In the genomic region with DNA sequence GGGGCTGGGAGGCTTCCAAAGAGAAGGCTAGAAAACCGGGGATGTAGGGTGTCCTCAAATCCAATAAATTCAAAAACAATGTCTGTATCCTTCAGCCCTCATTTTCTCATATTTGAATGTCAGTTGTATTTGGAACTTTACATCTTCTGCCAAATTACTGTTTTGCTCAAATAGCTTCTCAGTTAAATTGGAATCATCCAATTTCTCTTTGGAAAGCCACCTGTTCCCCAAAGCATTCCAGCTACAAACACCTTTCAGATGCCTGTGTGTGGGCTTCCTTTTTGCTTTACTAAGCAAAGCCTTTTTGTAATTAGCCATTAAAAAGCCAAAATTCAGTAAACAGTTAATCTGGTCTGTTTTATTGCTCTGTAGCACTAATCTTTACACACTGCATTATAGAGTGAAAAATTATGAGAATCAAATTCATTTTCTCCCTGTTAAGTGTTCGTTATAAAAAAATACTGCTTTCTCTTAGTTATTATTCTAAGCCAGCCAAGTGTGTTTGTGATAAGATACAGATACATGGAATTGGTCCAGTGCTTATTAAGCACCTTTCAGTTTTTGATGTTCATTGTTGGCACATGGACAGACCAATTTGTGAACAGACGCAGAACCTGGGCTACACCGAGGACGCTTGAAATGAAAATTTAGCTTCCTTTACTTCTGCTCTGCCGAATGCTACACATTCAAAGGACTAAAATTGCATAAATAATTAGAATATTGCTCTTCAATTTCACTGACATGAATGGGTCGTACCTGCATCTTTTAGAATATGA, we compare ENCODE assay signal across 20 cellular contexts.
DNase-seq lines count a peak whose midpoint lies in the region; ATAC-seq and TF ChIP-seq lines count a peak whose summit lies in the region.
"Had no signal": no experiment of that assay in that cellular context is flagged by ENCODE, and none has a peak within 500 bp of the region (broad histone marks: within the 10 kb centered on the region; RNA-seq: fewer than 3 reads in every experiment).

No MANE protein-coding gene starts in this region.

- H3K4me3 ChIP-seq in thymus (ENCODE audit: low read length) (no peak overlapping the region), GM23338 (no peak overlapping the region)
- H3K4me3 ChIP-seq: SK-N-MC, testis, vagina had no signal

- H3K27me3 ChIP-seq in thymus (ENCODE audit: control insufficient read depth, insufficient read depth) (no peaks in the 10 kb centered on the region), GM23338 (ENCODE audit: insufficient read depth) (no peaks in the 10 kb centered on the region)
- H3K27me3 ChIP-seq: testis, vagina had no signal

- no peaks in the 10 kb centered on the region for H3K79me2 ChIP-seq in GM23338 (replicated peaks; ENCODE audit: insufficient read depth)

- no peak overlapping the region for H3K4me2 ChIP-seq in GM23338

- H3K4me1 ChIP-seq in thymus (ENCODE audit: control insufficient read depth, insufficient read depth, low read length), result peaks cover 35% of the 10 kb centered on the region
- no peaks in the 10 kb centered on the region for H3K4me1 ChIP-seq in GM23338 (ENCODE audit: insufficient read depth)
- H3K4me1 ChIP-seq: testis had no signal

- CTCF ChIA-PET in activated naive CD4-positive, alpha-beta T cell treated with anti-CD3 and anti-CD28 coated beads for 36 hours (lab: Charles Lee), result interaction anchor here (0.6 to 2.6 kb wide), 11 partner anchors 9 to 375 kb away, joined by 3 to 23 read pairs (median 4); no protein-coding TSS in a partner anchor

- no peaks in the 10 kb centered on the region for H3K27me3 Mint-ChIP-seq in activated naive CD4-positive, alpha-beta T cell treated with anti-CD3 and anti-CD28 coated beads for 36 hours (ENCODE audit: low read depth)
- no peaks in the 10 kb centered on the region for H3K27me3 Mint-ChIP-seq in activated T-helper 17 cell treated with anti-CD3 and anti-CD28 coated beads, Interleukin-2, amount 50 U/mL, for 72 hours
- peaks cover 0 to 2% of the 10 kb centered on the region in 2 donors for H3K27me3 Mint-ChIP-seq in natural killer cell treated with Interleukin-12 subunit alpha and Interleukin-12 subunit beta and Interleukin-15 and Interleukin-18, amount 100 ng/mL, for 72 hours
- H3K27me3 Mint-ChIP-seq in GM23338 (ENCODE audit: insufficient read depth, low read depth, poor library complexity), result peaks cover under 1% of the 10 kb centered on the region

- ATAC-seq in activated T-helper 17 cell treated with anti-CD3 and anti-CD28 coated beads, Interleukin-2, amount 50 U/mL, for 72 hours (replicated peaks), result no peak
- no peak for ATAC-seq in natural killer cell treated with Interleukin-12 subunit alpha and Interleukin-12 subunit beta and Interleukin-15 and Interleukin-18, amount 100 ng/mL, for 72 hours
- ATAC-seq in GM23338, result no peak
- ATAC-seq: left cardiac atrium had no signal

- no peak overlapping the region for H3K27ac Mint-ChIP-seq in activated naive CD4-positive, alpha-beta T cell treated with anti-CD3 and anti-CD28 coated beads for 36 hours
- H3K27ac Mint-ChIP-seq in activated T-helper 17 cell treated with anti-CD3 and anti-CD28 coated beads, Interleukin-2, amount 50 U/mL, for 72 hours, result peak overlapping the region; percentile 23
- no peak overlapping the region for H3K27ac Mint-ChIP-seq in natural killer cell treated with Interleukin-12 subunit alpha and Interleukin-12 subunit beta and Interleukin-15 and Interleukin-18, amount 100 ng/mL, for 72 hours
- no peak overlapping the region for H3K27ac Mint-ChIP-seq in GM23338

- peak overlapping the region; percentile 20 for H3K4me3 Mint-ChIP-seq in activated naive CD4-positive, alpha-beta T cell treated with anti-CD3 and anti-CD28 coated beads for 36 hours
- H3K4me3 Mint-ChIP-seq in activated T-helper 17 cell treated with anti-CD3 and anti-CD28 coated beads, Interleukin-2, amount 50 U/mL, for 72 hours, result peak overlapping the region; percentile 51
- H3K4me3 Mint-ChIP-seq in natural killer cell treated with Interleukin-12 subunit alpha and Interleukin-12 subunit beta and Interleukin-15 and Interleukin-18, amount 100 ng/mL, for 72 hours, result no peak overlapping the region
- H3K4me3 Mint-ChIP-seq in GM23338, result no peak overlapping the region

- H3K4me1 Mint-ChIP-seq in activated naive CD4-positive, alpha-beta T cell treated with anti-CD3 and anti-CD28 coated beads for 36 hours (ENCODE audit: low read depth), result peaks cover 17% of the 10 kb centered on the region
- peaks cover 5% of the 10 kb centered on the region for H3K4me1 Mint-ChIP-seq in activated T-helper 17 cell treated with anti-CD3 and anti-CD28 coated beads, Interleukin-2, amount 50 U/mL, for 72 hours
- peaks cover 1 to 2% of the 10 kb centered on the region in 2 donors for H3K4me1 Mint-ChIP-seq in natural killer cell treated with Interleukin-12 subunit alpha and Interleukin-12 subunit beta and Interleukin-15 and Interleukin-18, amount 100 ng/mL, for 72 hours (ENCODE audit: low read depth in 2 of 2)
- H3K4me1 Mint-ChIP-seq in GM23338, result no peaks in the 10 kb centered on the region

- H2AFZ ChIP-seq in GM23338, result no peak overlapping the region

- H3K9me3 ChIP-seq in thymus (ENCODE audit: control insufficient read depth), result no peaks in the 10 kb centered on the region
- H3K9me3 ChIP-seq: testis, vagina had no signal

- H3K36me3 ChIP-seq in thymus (ENCODE audit: control insufficient read depth, insufficient read depth) (no peaks in the 10 kb centered on the region), GM23338 (ENCODE audit: insufficient read depth) (no peaks in the 10 kb centered on the region)
- H3K36me3 ChIP-seq: vagina had no signal

- H3K9me3 Mint-ChIP-seq in activated naive CD4-positive, alpha-beta T cell treated with anti-CD3 and anti-CD28 coated beads for 36 hours, result no peaks in the 10 kb centered on the region
- no peaks in the 10 kb centered on the region for H3K9me3 Mint-ChIP-seq in activated T-helper 17 cell treated with anti-CD3 and anti-CD28 coated beads, Interleukin-2, amount 50 U/mL, for 72 hours
- H3K9me3 Mint-ChIP-seq in natural killer cell treated with Interleukin-12 subunit alpha and Interleukin-12 subunit beta and Interleukin-15 and Interleukin-18, amount 100 ng/mL, for 72 hours, result no peaks in the 10 kb centered on the region
- no peaks in the 10 kb centered on the region; the same call in 2 of the 3 replicates for H3K9me3 Mint-ChIP-seq in GM23338

- no peaks in the 10 kb centered on the region for H3F3A ChIP-seq in GM23338 (replicated peaks; ENCODE audit: low read depth)

- no peaks in the 10 kb centered on the region for H3K36me3 Mint-ChIP-seq in activated naive CD4-positive, alpha-beta T cell treated with anti-CD3 and anti-CD28 coated beads for 36 hours (ENCODE audit: low read depth)
- H3K36me3 Mint-ChIP-seq in activated T-helper 17 cell treated with anti-CD3 and anti-CD28 coated beads, Interleukin-2, amount 50 U/mL, for 72 hours (ENCODE audit: low read depth), result no peaks in the 10 kb centered on the region
- H3K36me3 Mint-ChIP-seq in natural killer cell treated with Interleukin-12 subunit alpha and Interleukin-12 subunit beta and Interleukin-15 and Interleukin-18, amount 100 ng/mL, for 72 hours, result no peaks in the 10 kb centered on the region
- no peaks in the 10 kb centered on the region for H3K36me3 Mint-ChIP-seq in GM23338 (ENCODE audit: low read depth)

- no peaks in the 10 kb centered on the region for H3K9me2 ChIP-seq in GM23338 (ENCODE audit: insufficient read depth)

- peak overlapping the region; percentile 93 for H3K27ac ChIP-seq in thymus (ENCODE audit: low read depth)
- no peak overlapping the region for H3K27ac ChIP-seq in GM23338 (ENCODE audit: low read depth)
- H3K27ac ChIP-seq: SK-N-MC, testis, vagina had no signal

- 88% methylated on average over 7 of the region's 7 CpGs for WGBS in thymus

- no peaks in the 10 kb centered on the region for H4K20me1 ChIP-seq in GM23338 (replicated peaks; ENCODE audit: insufficient read depth)

- DNase-seq in activated naive CD4-positive, alpha-beta T cell treated with anti-CD3 and anti-CD28 coated beads for 36 hours, result no peak
- no peak for DNase-seq in activated naive CD4-positive, alpha-beta T cell treated with Interleukin-2 at 50 U/mL for 16 hours
- DNase-seq in NCI-H1694 (lab: John Stamatoyannopoulos, UW), result peak; percentile 61
- DNase-seq in natural killer cell treated with Interleukin-12 subunit alpha and Interleukin-12 subunit beta and Interleukin-15 and Interleukin-18, amount 100 ng/mL, for 72 hours (ENCODE audit: low spot score), result no peak
- no peak for DNase-seq in GM23338 (ENCODE audit: low spot score)
- DNase-seq: activated effector memory CD4-positive, alpha-beta T cell treated with anti-CD3 and anti-CD28 coated beads, Interleukin-2, amount 50 U/mL, for 16 hours; anterior cingulate cortex; DMS79; glutamatergic neuron; Karpas-422; left cardiac atrium; NCI-H510A; RPMI8226; stimulated activated CD4-positive, alpha-beta T cell treated with anti-CD3 and anti-CD28 coated beads, Interleukin-4, amount 100 ng/mL, for 1 hour; T1000; testis had no signal

- intact Hi-C loops in activated naive CD4-positive, alpha-beta T cell treated with anti-CD3 and anti-CD28 coated beads for 36 hours (cut with micrococcal nuclease), result loop anchor here (2.0 to 5.0 kb wide), 3 partner anchors 131 to 534 kb away; no protein-coding TSS in a partner anchor

- TF ChIP-seq CTCF in GM23338 (conservative IDR thresholded peaks at IDR 0.05; ENCODE audit: low read depth in 2 of 2), result no peak

TF ChIP-seq in GM23338, 12 proteins besides CTCF, POLR2A, EP300 and RAD21 (continues in another document):
- TF ChIP-seq, protein P1, sequence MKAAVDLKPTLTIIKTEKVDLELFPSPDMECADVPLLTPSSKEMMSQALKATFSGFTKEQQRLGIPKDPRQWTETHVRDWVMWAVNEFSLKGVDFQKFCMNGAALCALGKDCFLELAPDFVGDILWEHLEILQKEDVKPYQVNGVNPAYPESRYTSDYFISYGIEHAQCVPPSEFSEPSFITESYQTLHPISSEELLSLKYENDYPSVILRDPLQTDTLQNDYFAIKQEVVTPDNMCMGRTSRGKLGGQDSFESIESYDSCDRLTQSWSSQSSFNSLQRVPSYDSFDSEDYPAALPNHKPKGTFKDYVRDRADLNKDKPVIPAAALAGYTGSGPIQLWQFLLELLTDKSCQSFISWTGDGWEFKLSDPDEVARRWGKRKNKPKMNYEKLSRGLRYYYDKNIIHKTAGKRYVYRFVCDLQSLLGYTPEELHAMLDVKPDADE (IDR thresholded peaks at IDR 0.05), result no peak
- no peak for TF ChIP-seq ZNF331 (CRISPR knock-in tag; IDR thresholded peaks at IDR 0.05; ENCODE audit: low read depth)
- no peak for TF ChIP-seq JUNB (IDR thresholded peaks at IDR 0.05; ENCODE audit: unreplicated experiment)
- TF ChIP-seq EZH2 (IDR thresholded peaks at IDR 0.05; ENCODE audit: low read depth, unreplicated experiment), result no peak
- TF ChIP-seq ZNF114 (CRISPR knock-in tag; IDR thresholded peaks at IDR 0.05), result no peak
- TF ChIP-seq EZH2phosphoT487 (IDR thresholded peaks at IDR 0.05; ENCODE audit: unreplicated experiment), result no peak
- TF ChIP-seq CREB1 (CRISPR knock-in tag; IDR thresholded peaks at IDR 0.05; ENCODE audit: low read depth), result no peak

Comparison
In these comparisons a context has a peak if more than half of its experiments do, and no peak if none do; other contexts are left out.
1. H3K4me3 Mint-ChIP-seq: peak in activated naive CD4-positive, alpha-beta T cell treated with anti-CD3 and anti-CD28 coated beads for 36 hours (single experiment) and activated T-helper 17 cell treated with anti-CD3 and anti-CD28 coated beads, Interleukin-2, amount 50 U/mL, for 72 hours (single experiment); none in natural killer cell treated with Interleukin-12 subunit alpha and Interleukin-12 subunit beta and Interleukin-15 and Interleukin-18, amount 100 ng/mL, for 72 hours (single experiment) and GM23338 (single experiment).